19 cellular contexts compared by ENCODE assay signal in genomic region chr3:75863130-75863529, GRCh38.
DNase-seq lines count a peak whose midpoint lies in the region; ATAC-seq, FAIRE-seq and TF ChIP-seq lines count a peak whose summit lies in the region.
"Had no signal": no experiment of that assay in that cellular context is flagged by ENCODE, and none has a peak within 500 bp of the region (broad histone marks: within the 10 kb centered on the region; RNA-seq: fewer than 3 reads in every experiment).

No MANE protein-coding gene starts in this region.

- H3K4me3 Mint-ChIP-seq in stimulated activated naive CD8-positive, alpha-beta T cell treated with anti-CD3 and anti-CD28 coated beads, Interleukin-15, amount 100 ng/mL, for 72 hours = no peak overlapping the region
- no peak overlapping the region for H3K4me3 Mint-ChIP-seq in activated CD4-positive, alpha-beta memory T cell treated with anti-CD3 and anti-CD28 coated beads, Interleukin-2, amount 10 ng/mL, durations not matched to agents 7 days and 5 days
- H3K4me3 Mint-ChIP-seq: CD4-positive, alpha-beta memory T cell; GM23338; HFFc6 had no signal

- H2BK15ac ChIP-seq in H1 (ENCODE audit: low read length) = no peak overlapping the region

- TF ChIP-seq RAD21 in HepG2 (CRISPR knock-in tag; IDR thresholded peaks at IDR 0.05) (no peak), H1 (IDR thresholded peaks at IDR 0.05 in 1 of 2, conservative IDR thresholded peaks at IDR 0.05 in 1 of 2; ENCODE audit: low read depth in 2 of 2, low read length in 2 of 2) (no peak)

- peaks cover 63% of the 10 kb centered on the region for H3K9me3 ChIP-seq in HepG2 (ENCODE audit: low read length)
- no peaks in the 10 kb centered on the region for H3K9me3 ChIP-seq in right lobe of liver
- no peaks in the 10 kb centered on the region for H3K9me3 ChIP-seq in H1 (ENCODE audit: insufficient read depth in 2 of 2, low read depth in 1 of 2, low read length in 1 of 2)
- H3K9me3 ChIP-seq in parathyroid adenoma (ENCODE audit: control insufficient read depth, low read length) = no peaks in the 10 kb centered on the region
- H3K9me3 ChIP-seq: HAP-1 had no signal

- H4K8ac ChIP-seq in H1 (ENCODE audit: extremely low read depth, insufficient read depth, low read length) = no peak overlapping the region

- no peaks in the 10 kb centered on the region for H3K27me3 Mint-ChIP-seq in stimulated activated naive CD8-positive, alpha-beta T cell treated with anti-CD3 and anti-CD28 coated beads, Interleukin-15, amount 100 ng/mL, for 72 hours
- no peaks in the 10 kb centered on the region for H3K27me3 Mint-ChIP-seq in activated CD4-positive, alpha-beta memory T cell treated with anti-CD3 and anti-CD28 coated beads, Interleukin-2, amount 10 ng/mL, durations not matched to agents 7 days and 5 days
- H3K27me3 Mint-ChIP-seq: CD4-positive, alpha-beta memory T cell had no signal

- 7% methylated on average over 1 of the region's 1 CpG for WGBS in HepG2 (ENCODE audit: low lambda C conversion rate)
- WGBS in right lobe of liver (ENCODE audit: insufficient coverage, low coverage, low lambda C conversion rate, missing lambda C conversion rate) = 70% methylated on average over 1 of the region's 1 CpG
- 78% methylated on average over 1 of the region's 1 CpG; no CpG with 5 or more reads in 1 of the 2 experiments for WGBS in H1 (ENCODE audit: extremely low coverage in 1 of 2, insufficient coverage in 1 of 2, insufficient read length in 1 of 2, insufficient replicate concordance in 2 of 2, low coverage in 1 of 2, low lambda C conversion rate in 2 of 2, missing lambda C conversion rate in 1 of 2), 2 experiments

- no peak overlapping the region for H2BK12ac ChIP-seq in H1 (ENCODE audit: low read depth, low read length)

- no peaks in the 10 kb centered on the region for H3K36me3 Mint-ChIP-seq in activated CD4-positive, alpha-beta memory T cell treated with anti-CD3 and anti-CD28 coated beads, Interleukin-2, amount 10 ng/mL, durations not matched to agents 7 days and 5 days (ENCODE audit: low read depth)
- H3K36me3 Mint-ChIP-seq: CD4-positive, alpha-beta memory T cell had no signal

- no peak overlapping the region for H2AFZ ChIP-seq in HepG2 (ENCODE audit: low read length)
- no peak overlapping the region for H2AFZ ChIP-seq in H1 (ENCODE audit: low read length)
- peak overlapping the region; percentile 26 for H2AFZ ChIP-seq in parathyroid adenoma
- H2AFZ ChIP-seq: GM23338 had no signal

- no peak overlapping the region for H4K91ac ChIP-seq in H1 (replicated peaks; ENCODE audit: insufficient read length, low read length)

- no peak for TF ChIP-seq POLR2A in HepG2 (IDR thresholded peaks at IDR 0.05; ENCODE audit: insufficient read depth in 1 of 2, low read depth in 2 of 2, low read length in 2 of 2)
- TF ChIP-seq POLR2A in right lobe of liver (IDR thresholded peaks at IDR 0.05) = no peak
- TF ChIP-seq POLR2A in H1 (IDR thresholded peaks at IDR 0.05; ENCODE audit: control extremely low read depth in 1 of 2, low read depth in 2 of 2, low read length in 2 of 2) = no peak

- H3K27ac Mint-ChIP-seq in stimulated activated naive CD8-positive, alpha-beta T cell treated with anti-CD3 and anti-CD28 coated beads, Interleukin-15, amount 100 ng/mL, for 72 hours = no peak overlapping the region
- no peak overlapping the region for H3K27ac Mint-ChIP-seq in activated CD4-positive, alpha-beta memory T cell treated with anti-CD3 and anti-CD28 coated beads, Interleukin-2, amount 10 ng/mL, durations not matched to agents 7 days and 5 days
- H3K27ac Mint-ChIP-seq: CD4-positive, alpha-beta memory T cell; GM23338; HFFc6 had no signal

- H3K27ac ChIP-seq in HepG2 (ENCODE audit: extremely low read length, insufficient read depth, low read length) (no peak overlapping the region), right lobe of liver (no peak overlapping the region), H1 (ENCODE audit: low read depth, low read length) (no peak overlapping the region), parathyroid adenoma (peak overlapping the region; percentile 55)
- H3K27ac ChIP-seq: 22Rv1 had no signal

- H3K4ac ChIP-seq in H1 (replicated peaks; ENCODE audit: insufficient read length, low read depth, low read length) = no peak overlapping the region

- no peak overlapping the region for H4K5ac ChIP-seq in H1 (ENCODE audit: insufficient read length, low read depth, low read length)

- no peak overlapping the region for H2BK20ac ChIP-seq in H1 (ENCODE audit: low read length)

- no peak overlapping the region for H3K4me2 ChIP-seq in HepG2 (ENCODE audit: low read depth, low read length)
- H3K4me2 ChIP-seq in H1 (ENCODE audit: insufficient read depth in 1 of 2, low read depth in 2 of 2, low read length in 2 of 2) = no peak overlapping the region
- H3K4me2 ChIP-seq in parathyroid adenoma (ENCODE audit: low read length) = no peak overlapping the region
- H3K4me2 ChIP-seq: GM23338 had no signal

- H3K4me1 Mint-ChIP-seq in stimulated activated naive CD8-positive, alpha-beta T cell treated with anti-CD3 and anti-CD28 coated beads, Interleukin-15, amount 100 ng/mL, for 72 hours = no peaks in the 10 kb centered on the region
- no peaks in the 10 kb centered on the region for H3K4me1 Mint-ChIP-seq in activated CD4-positive, alpha-beta memory T cell treated with anti-CD3 and anti-CD28 coated beads, Interleukin-2, amount 10 ng/mL, durations not matched to agents 7 days and 5 days
- H3K4me1 Mint-ChIP-seq: CD4-positive, alpha-beta memory T cell had no signal

- CTCF ChIA-PET in HepG2 (lab: Yijun Ruan, JAX; ENCODE audit: low intra/inter-chr PET ratio, low total read pairs) = no interaction called here
- CTCF ChIA-PET in H1 (lab: Charles Lee; ENCODE audit: partially characterized antibody) = interaction anchor here (0.6 kb wide), 1 partner anchor 280 kb away, joined by 5 read pairs; no protein-coding TSS in a partner anchor
- CTCF ChIA-PET in activated CD4-positive, alpha-beta memory T cell treated with anti-CD3 and anti-CD28 coated beads, Interleukin-2, amount 10 ng/mL, durations not matched to agents 7 days and 5 days (lab: Charles Lee) = no interaction called here

- H3K79me1 ChIP-seq in H1 (ENCODE audit: low read depth, low read length) = no peaks in the 10 kb centered on the region

- H3K27me3 ChIP-seq in HepG2 (ENCODE audit: control insufficient read depth in 1 of 2, insufficient read depth in 2 of 2, low read length in 2 of 2) (no peaks in the 10 kb centered on the region), right lobe of liver (no peaks in the 10 kb centered on the region), H1 (replicated peaks in 1 of 4; ENCODE audit: control insufficient read depth in 3 of 4, extremely low read depth in 1 of 4, insufficient read depth in 3 of 4, low read length in 3 of 4) (no peaks in the 10 kb centered on the region), parathyroid adenoma (ENCODE audit: control insufficient read depth, insufficient read depth, low read length) (no peaks in the 10 kb centered on the region)

- ATAC-seq in HepG2 (no peak), right lobe of liver (no peak)
- ATAC-seq in stimulated activated naive CD8-positive, alpha-beta T cell treated with anti-CD3 and anti-CD28 coated beads, Interleukin-15, amount 100 ng/mL, for 72 hours = no peak
- ATAC-seq: GM23338 had no signal

- TF ChIP-seq EP300 in HepG2 (IDR thresholded peaks at IDR 0.05; ENCODE audit: low read depth in 2 of 2, low read length in 2 of 2) (no peak), HepG2 (CRISPR knock-in tag; IDR thresholded peaks at IDR 0.05; ENCODE audit: borderline replicate concordance) (no peak), H1 (IDR thresholded peaks at IDR 0.05; ENCODE audit: borderline replicate concordance in 1 of 2, low read depth in 2 of 2, low read length in 2 of 2) (no peak)

- H3K4me1 ChIP-seq in HepG2 (ENCODE audit: insufficient read depth, low read length) (no peaks in the 10 kb centered on the region), right lobe of liver (no peaks in the 10 kb centered on the region), H1 (replicated peaks in 1 of 4; ENCODE audit: control insufficient read depth in 3 of 4, insufficient read depth in 4 of 4, low read length in 3 of 4) (no peaks in the 10 kb centered on the region), parathyroid adenoma (peaks cover 8% of the 10 kb centered on the region)
- H3K4me1 ChIP-seq: HAP-1 had no signal

- H4K20me1 ChIP-seq in HepG2 (ENCODE audit: insufficient read depth, low read length) (no peaks in the 10 kb centered on the region), H1 (replicated peaks in 1 of 2; ENCODE audit: control insufficient read depth in 1 of 2, insufficient read depth in 2 of 2, low read length in 2 of 2) (no peaks in the 10 kb centered on the region)

- H3K23ac ChIP-seq in H1 (ENCODE audit: insufficient read length) = no peak overlapping the region

- no peak for TF ChIP-seq CTCF in HepG2 (CRISPR knock-in tag; IDR thresholded peaks at IDR 0.05)
- no peak for TF ChIP-seq CTCF in right lobe of liver (IDR thresholded peaks at IDR 0.05)
- TF ChIP-seq CTCF in H1 (IDR thresholded peaks at IDR 0.05; ENCODE audit: control extremely low read depth in 1 of 3, insufficient read depth in 1 of 3, low read depth in 1 of 3, low read length in 3 of 3) = no peak
- TF ChIP-seq CTCF in parathyroid adenoma (IDR thresholded peaks at IDR 0.05) = no peak

- BruUV-seq in HepG2 (replicated peaks; lab: Mats Ljungman, UMichigan) = no TSS peak

- in situ Hi-C loops in HepG2 (cut with HindIII; ENCODE audit: extremely low pct_ligation_motif_present, low pct_unique_long_range_greater_than_20kb) = no loop called here

- POLR2A ChIA-PET in HepG2 (lab: Yijun Ruan, JAX) = no interaction called here
- POLR2A ChIA-PET in H1 (lab: Charles Lee; ENCODE audit: partially characterized antibody) = no interaction called here
- POLR2A ChIA-PET in activated CD4-positive, alpha-beta memory T cell treated with anti-CD3 and anti-CD28 coated beads, Interleukin-2, amount 10 ng/mL, durations not matched to agents 7 days and 5 days (lab: Charles Lee) = no interaction called here

- intact Hi-C loops in HepG2 (cut with micrococcal nuclease; ENCODE audit: unreplicated experiment) (no loop called here), right lobe of liver (cut with DNase I) (no loop called here)

- no peaks in the 10 kb centered on the region for H3K79me2 ChIP-seq in HepG2 (ENCODE audit: insufficient read depth, low read length)
- no peaks in the 10 kb centered on the region for H3K79me2 ChIP-seq in H1 (ENCODE audit: control insufficient read depth in 1 of 2, insufficient read depth in 2 of 2, low read length in 2 of 2)
- H3K79me2 ChIP-seq in parathyroid adenoma = no peaks in the 10 kb centered on the region

- DNase-seq in HepG2 (ENCODE audit: low spot score) (no peak), right lobe of liver (no peak), H1 (ENCODE audit: low read depth in 1 of 2, low spot score in 2 of 2) (no peak)
- DNase-seq in stimulated activated naive CD8-positive, alpha-beta T cell treated with anti-CD3 and anti-CD28 coated beads, Interleukin-15, amount 100 ng/mL, for 72 hours = no peak
- DNase-seq in activated CD4-positive, alpha-beta memory T cell treated with anti-CD3 and anti-CD28 coated beads, Interleukin-2, amount 10 ng/mL, durations not matched to agents 7 days and 5 days = no peak
- DNase-seq: C1 segment of cervical spinal cord; Calu3; CD4-positive, alpha-beta memory T cell; COR-L47; DMS53; DMS79 treated with DMSO at 0.1 percent for 48 hours; GF-D8; HFFc6 had no signal

- H3K23me2 ChIP-seq in H1 (ENCODE audit: low read depth, low read length) = no peaks in the 10 kb centered on the region

- H3K14ac ChIP-seq in H1 (ENCODE audit: insufficient read length) = no peak overlapping the region

- H3K36me3 ChIP-seq in HepG2 (replicated peaks in 1 of 2; ENCODE audit: control insufficient read depth in 1 of 2, insufficient read depth in 2 of 2, low read length in 2 of 2) = no peaks in the 10 kb centered on the region
- H3K36me3 ChIP-seq in right lobe of liver = no peaks in the 10 kb centered on the region
- H3K36me3 ChIP-seq in H1 (ENCODE audit: control insufficient read depth in 2 of 4, insufficient read depth in 4 of 4, low read length in 3 of 4) = no peaks in the 10 kb centered on the region
- no peaks in the 10 kb centered on the region for H3K36me3 ChIP-seq in parathyroid adenoma (ENCODE audit: control insufficient read depth, insufficient read depth, low read length)
- H3K36me3 ChIP-seq: HAP-1 had no signal

- H2BK5ac ChIP-seq in H1 (ENCODE audit: low read depth, low read length) = no peak overlapping the region

- H3K9ac ChIP-seq in HepG2 (ENCODE audit: insufficient read depth, low read depth, low read length) = no peak overlapping the region
- H3K9ac ChIP-seq in H1 (replicated peaks in 1 of 4; ENCODE audit: extremely low read depth in 1 of 4, low read depth in 3 of 4, low read length in 3 of 4) = no peak overlapping the region
- no peak overlapping the region for H3K9ac ChIP-seq in parathyroid adenoma

- no peak overlapping the region for H2BK120ac ChIP-seq in H1 (replicated peaks; ENCODE audit: low read depth, low read length)

- H3K9me3 Mint-ChIP-seq in stimulated activated naive CD8-positive, alpha-beta T cell treated with anti-CD3 and anti-CD28 coated beads, Interleukin-15, amount 100 ng/mL, for 72 hours = peaks cover 18 to 24% of the 10 kb centered on the region in 2 donors
- peaks cover 4% of the 10 kb centered on the region for H3K9me3 Mint-ChIP-seq in activated CD4-positive, alpha-beta memory T cell treated with anti-CD3 and anti-CD28 coated beads, Interleukin-2, amount 10 ng/mL, durations not matched to agents 7 days and 5 days

- FAIRE-seq in HepG2 (lab: Jason Lieb, UNC) (no peak), H1 (lab: Jason Lieb, UNC) (no peak)
- FAIRE-seq: GM12891, GM18507 had no signal

- no peak overlapping the region for H3K18ac ChIP-seq in H1 (ENCODE audit: extremely low read depth, low read length)

- no peak overlapping the region for H3K4me3 ChIP-seq in HepG2 (replicated peaks in 1 of 3; ENCODE audit: insufficient read depth in 1 of 3, low read depth in 2 of 3, low read length in 3 of 3)
- no peak overlapping the region for H3K4me3 ChIP-seq in right lobe of liver
- no peak overlapping the region for H3K4me3 ChIP-seq in H1 (ENCODE audit: extremely low read depth in 1 of 4, insufficient read depth in 2 of 4, low read depth in 3 of 4, low read length in 4 of 4)
- H3K4me3 ChIP-seq in parathyroid adenoma (ENCODE audit: low read depth, low read length) = no peak overlapping the region
- H3K4me3 ChIP-seq: GM23338, HAP-1 had no signal

- no peak overlapping the region for H2AK5ac ChIP-seq in H1 (ENCODE audit: low read depth, low read length)

- H3K56ac ChIP-seq in H1 (replicated peaks; ENCODE audit: insufficient read length, low read depth, low read length) = no peak overlapping the region

Comparison
In these comparisons a context has a peak if more than half of its experiments do, and no peak if none do; other contexts are left out.
1. Of the 41 proteins assayed by ChIP-seq in both HepG2 and H1: peak only in HepG2: none; only in H1: none; in both: MAFK; in neither: 40.